ENCODE assay signal across 26 cellular contexts in genomic region chr12:69459477-69459876, GRCh38. TPM values are rescaled to one million over a fixed set of nuclear protein-coding genes. Genes with fewer than 3 reads are reported as not detected.
DNase-seq lines count a peak whose midpoint lies in the region; ATAC-seq and TF ChIP-seq lines count a peak whose summit lies in the region.
"Had no signal": no experiment of that assay in that cellular context is flagged by ENCODE, and none has a peak within 500 bp of the region (broad histone marks: within the 10 kb centered on the region; RNA-seq: fewer than 3 reads in every experiment).

No MANE protein-coding gene starts in this region.

- peak overlapping the region; percentile 78 for H3K27ac ChIP-seq in angular gyrus (ENCODE audit: low read depth, low read length)
- no peak overlapping the region for H3K27ac ChIP-seq in trophoblast cell (ENCODE audit: low read depth, low read length)
- no peak overlapping the region for H3K27ac ChIP-seq in gastrocnemius medialis
- H3K27ac ChIP-seq: gastroesophageal sphincter, thoracic aorta had no signal

- H3K4me1 Mint-ChIP-seq in nephron progenitor cell: peaks cover 9% of the 10 kb centered on the region
- H3K4me1 Mint-ChIP-seq: activated CD4-positive, alpha-beta T cell treated with anti-CD3 and anti-CD28 coated beads for 36 hours; activated naive CD8-positive, alpha-beta T cell treated with anti-CD3 and anti-CD28 coated beads for 36 hours; mesothelial cell of epicardium; natural killer cell had no signal

- no peak for ATAC-seq in gastrocnemius medialis
- ATAC-seq in GM18909 (IDR thresholded peaks at IDR 0.05; ENCODE audit: poor library complexity, unreplicated experiment): no peak
- ATAC-seq: activated CD4-positive, alpha-beta T cell treated with anti-CD3 and anti-CD28 coated beads for 36 hours; CD8-positive, alpha-beta T cell; gastroesophageal sphincter; left ventricle myocardium superior; natural killer cell had no signal

- no peak overlapping the region for H2BK12ac ChIP-seq in trophoblast cell (ENCODE audit: low read length)

- no peak overlapping the region for H3K14ac ChIP-seq in trophoblast cell (ENCODE audit: low read length)

- H3K79me2 ChIP-seq in trophoblast cell (ENCODE audit: control insufficient read depth, insufficient read depth, low read length, poor library complexity): no peaks in the 10 kb centered on the region

- H2BK120ac ChIP-seq in trophoblast cell (ENCODE audit: insufficient read depth, low read length, poor library complexity): no peak overlapping the region

- no peak overlapping the region for H3K4ac ChIP-seq in trophoblast cell (ENCODE audit: low read depth, low read length)

- no peak overlapping the region for H2AFZ ChIP-seq in trophoblast cell (ENCODE audit: insufficient read depth, low read length, poor library complexity)

- H3K9me3 ChIP-seq in trophoblast cell (ENCODE audit: insufficient read depth, low read depth, low read length) (no peaks in the 10 kb centered on the region), gastrocnemius medialis (no peaks in the 10 kb centered on the region)
- H3K9me3 ChIP-seq: gastroesophageal sphincter, thoracic aorta had no signal

- TF ChIP-seq CTCF in nephron progenitor cell (IDR thresholded peaks at IDR 0.05): no peak
- TF ChIP-seq CTCF in gastrocnemius medialis (IDR thresholded peaks at IDR 0.05 in 4 of 5, conservative IDR thresholded peaks at IDR 0.05 in 1 of 5): no peak

- no peaks in the 10 kb centered on the region for H3K9me3 Mint-ChIP-seq in nephron progenitor cell
- H3K9me3 Mint-ChIP-seq: activated naive CD8-positive, alpha-beta T cell treated with anti-CD3 and anti-CD28 coated beads for 36 hours; CD8-positive, alpha-beta T cell; dendritic cell treated with granulocyte-macrophage colony-stimulating factor and Interleukin-4, amounts not matched to agents 40 ng/mL and 50 ng/mL, for 4 days; H9; mesothelial cell of epicardium; natural killer cell had no signal

- H3K79me1 ChIP-seq in trophoblast cell (ENCODE audit: low read length): no peaks in the 10 kb centered on the region

- H2AK5ac ChIP-seq in trophoblast cell (ENCODE audit: low read length): no peak overlapping the region

- no peak overlapping the region for H2BK5ac ChIP-seq in trophoblast cell (ENCODE audit: low read depth, low read length, poor library complexity)

- in situ Hi-C loops in gastrocnemius medialis (cut with MboI; ENCODE audit: low sequenced_read_pairs in 4 of 4): no loop called here

- peak overlapping the region; percentile 15 for H3K9ac ChIP-seq in trophoblast cell (ENCODE audit: low read length)

- H3K27me3 Mint-ChIP-seq in nephron progenitor cell (ENCODE audit: low read depth, poor library complexity): no peaks in the 10 kb centered on the region
- H3K27me3 Mint-ChIP-seq: dendritic cell treated with granulocyte-macrophage colony-stimulating factor and Interleukin-4, amounts not matched to agents 40 ng/mL and 50 ng/mL, for 4 days had no signal

- H3K4me3 Mint-ChIP-seq in nephron progenitor cell: no peak overlapping the region
- H3K4me3 Mint-ChIP-seq: activated CD4-positive, alpha-beta T cell treated with anti-CD3 and anti-CD28 coated beads for 36 hours; activated naive CD8-positive, alpha-beta T cell treated with anti-CD3 and anti-CD28 coated beads for 36 hours; CD8-positive, alpha-beta T cell; dendritic cell treated with granulocyte-macrophage colony-stimulating factor and Interleukin-4, amounts not matched to agents 40 ng/mL and 50 ng/mL, for 4 days; H9; mesothelial cell of epicardium; natural killer cell had no signal

- DNase-seq in C1 segment of cervical spinal cord (lab: John Stamatoyannopoulos, UW): peak in 8 of 14 donors; percentile 15 to 59 (median 38)
- DNase-seq in hypothalamus (lab: John Stamatoyannopoulos, UW): peak in 26 of 51 donors; percentile 5 to 74 (median 28)
- no peak for DNase-seq in trophoblast cell
- no peak for DNase-seq in NCI-H524 (lab: John Stamatoyannopoulos, UW)
- DNase-seq in nephron progenitor cell: no peak
- no peak for DNase-seq in gastrocnemius medialis
- DNase-seq: activated CD4-positive, alpha-beta T cell treated with anti-CD3 and anti-CD28 coated beads for 36 hours; activated effector memory CD4-positive, alpha-beta T cell treated with anti-CD3 and anti-CD28 coated beads, Interleukin-2, amount 50 U/mL, for 16 hours; activated naive CD8-positive, alpha-beta T cell treated with anti-CD3 and anti-CD28 coated beads for 36 hours; activated T-cell treated with anti-CD3 and anti-CD28 coated beads for 4 hours; AML-193; CD8-positive, alpha-beta T cell; central memory CD4-positive, alpha-beta T cell; H9; left ventricle myocardium superior; natural killer cell; NCI-H1417 treated with DMSO at 0.1 percent for 48 hours; NCI-H2081 treated with DMSO at 0.1 percent for 48 hours; stimulated activated CD4-positive, alpha-beta T cell treated with anti-CD3 and anti-CD28 coated beads, Interleukin-15, amount 100 ng/mL, for 24 hours; stimulated activated naive CD4-positive, alpha-beta T cell had no signal

- no peak overlapping the region for H3K18ac ChIP-seq in trophoblast cell (ENCODE audit: low read length)

- no peak overlapping the region for H4K8ac ChIP-seq in trophoblast cell (ENCODE audit: low read depth, low read length)

- H4K91ac ChIP-seq in trophoblast cell (ENCODE audit: low read depth, low read length): no peak overlapping the region

- intact Hi-C loops in gastrocnemius medialis (cut with DNase I; ENCODE audit: low total_unique reads): no loop called here

- H3K4me3 ChIP-seq in trophoblast cell (ENCODE audit: low read depth, low read length) (no peak overlapping the region), gastrocnemius medialis (no peak overlapping the region)
- H3K4me3 ChIP-seq: gastroesophageal sphincter, thoracic aorta had no signal

- no CpG with 5 or more reads among the region's 3 CpGs for WGBS in trophoblast cell (ENCODE audit: extremely low coverage, insufficient coverage, insufficient read length)

- no peak overlapping the region for H4K12ac ChIP-seq in trophoblast cell (ENCODE audit: low read depth, low read length)

- no peak for TF ChIP-seq POLR2A in gastrocnemius medialis (IDR thresholded peaks at IDR 0.05)

- H3K27ac Mint-ChIP-seq in nephron progenitor cell: no peak overlapping the region
- H3K27ac Mint-ChIP-seq: activated CD4-positive, alpha-beta T cell treated with anti-CD3 and anti-CD28 coated beads for 36 hours; activated naive CD8-positive, alpha-beta T cell treated with anti-CD3 and anti-CD28 coated beads for 36 hours; CD8-positive, alpha-beta T cell; dendritic cell treated with granulocyte-macrophage colony-stimulating factor and Interleukin-4, amounts not matched to agents 40 ng/mL and 50 ng/mL, for 4 days; H9; mesothelial cell of epicardium; natural killer cell had no signal

- no peaks in the 10 kb centered on the region for H3K36me3 Mint-ChIP-seq in nephron progenitor cell (ENCODE audit: low read depth)
- H3K36me3 Mint-ChIP-seq: activated naive CD8-positive, alpha-beta T cell treated with anti-CD3 and anti-CD28 coated beads for 36 hours; CD8-positive, alpha-beta T cell; mesothelial cell of epicardium; natural killer cell had no signal

- H3K27me3 ChIP-seq in trophoblast cell (ENCODE audit: insufficient read depth, low read length) (no peaks in the 10 kb centered on the region), gastrocnemius medialis (no peaks in the 10 kb centered on the region)
- H3K27me3 ChIP-seq: gastroesophageal sphincter had no signal

- H3K36me3 ChIP-seq in trophoblast cell (ENCODE audit: control insufficient read depth in 1 of 2, insufficient read depth in 2 of 2, low read length in 2 of 2): no peaks in the 10 kb centered on the region
- H3K36me3 ChIP-seq in gastrocnemius medialis: no peaks in the 10 kb centered on the region
- H3K36me3 ChIP-seq: gastroesophageal sphincter, thoracic aorta had no signal

- no peak overlapping the region for H3K23ac ChIP-seq in trophoblast cell (ENCODE audit: low read length)

- H3K4me2 ChIP-seq in trophoblast cell (ENCODE audit: low read length): no peak overlapping the region

- peaks cover 0 to 3% of the 10 kb centered on the region in 2 experiments for H3K4me1 ChIP-seq in trophoblast cell (ENCODE audit: control insufficient read depth in 1 of 2, insufficient read depth in 2 of 2, low read length in 2 of 2)
- H3K4me1 ChIP-seq in gastrocnemius medialis: no peaks in the 10 kb centered on the region

RNA-seq across cellular contexts. Expression of gene FRS2, which starts 10.7 kb away (rescaled TPM):
- 19.9 and 20.5 TPM in 2 replicates for polyA plus RNA-seq in trophoblast cell (2013)
- 10 to 100 TPM; 21.0 to 32.1 (median 21.3) TPM for total RNA-seq in gastrocnemius medialis

Comparison
In these comparisons a context has a peak if more than half of its experiments do, and no peak if none do; other contexts are left out.
1. DNase-seq: peak in C1 segment of cervical spinal cord (8 of 14) and hypothalamus (26 of 51); none in trophoblast cell (0 of 2), NCI-H524 (0 of 2), nephron progenitor cell (single experiment) and gastrocnemius medialis (0 of 2).